In genomic region chr5:157025093-157025698, GRCh38 we compare ENCODE assay signal across 10 cellular contexts.
A peak's percentile ranks its signal among the peaks of the same experiment; 100 is the strongest.
DNase-seq lines count a peak whose midpoint lies in the region; ATAC-seq and TF ChIP-seq lines count a peak whose summit lies in the region.
"Had no signal": no experiment of that assay in that cellular context is flagged by ENCODE, and none has a peak within 500 bp of the region (broad histone marks: within the 10 kb centered on the region; RNA-seq: fewer than 3 reads in every experiment).

No MANE protein-coding gene starts in this region.

- ATAC-seq in GM19463 (IDR thresholded peaks at IDR 0.05; ENCODE audit: unreplicated experiment) (peak; percentile 56), SK-N-SH treated with all-trans-retinoic acid at 6 μM for 48 hours (no peak)

- peaks cover 66% of the 10 kb centered on the region for H3K4me1 Mint-ChIP-seq in activated naive CD8-positive, alpha-beta T cell (ENCODE audit: low read depth)

- H3K27me3 ChIP-seq in brain microvascular endothelial cell (replicated peaks): no peaks in the 10 kb centered on the region

- no peaks in the 10 kb centered on the region for H3K27me3 Mint-ChIP-seq in activated naive CD8-positive, alpha-beta T cell

- no peak for TF ChIP-seq CTCF in brain microvascular endothelial cell (IDR thresholded peaks at IDR 0.05; ENCODE audit: low read depth, low read length, missing control alignments)

- H3K27ac Mint-ChIP-seq in activated naive CD8-positive, alpha-beta T cell: peak overlapping the region; percentile 73
- H3K27ac Mint-ChIP-seq: brain had no signal

- in situ Hi-C loops in brain microvascular endothelial cell (cut with HindIII; ENCODE audit: low pct_ligation_motif_present, low sequenced_read_pairs): no loop called here

- no peaks in the 10 kb centered on the region for H3K36me3 Mint-ChIP-seq in activated naive CD8-positive, alpha-beta T cell
- H3K36me3 Mint-ChIP-seq: brain had no signal

- H3K4me3 ChIP-seq in brain microvascular endothelial cell (ENCODE audit: low read depth, low read length): no peak overlapping the region
- H3K4me3 ChIP-seq: skin epidermis had no signal

- peak overlapping the region; percentile 12 for H3K4me3 Mint-ChIP-seq in activated naive CD8-positive, alpha-beta T cell
- H3K4me3 Mint-ChIP-seq: brain had no signal

- no peaks in the 10 kb centered on the region for H3K9me3 Mint-ChIP-seq in activated naive CD8-positive, alpha-beta T cell (ENCODE audit: low read depth)

- no peak overlapping the region for H3K27ac ChIP-seq in brain microvascular endothelial cell

- no peaks in the 10 kb centered on the region for H3K36me3 ChIP-seq in brain microvascular endothelial cell (replicated peaks)

- DNase-seq in T-helper 9 cell (peak; percentile 1), cortex of kidney (lab: John Stamatoyannopoulos, UW) (no peak), brain microvascular endothelial cell (no peak), pons (ENCODE audit: low spot score) (no peak)
- DNase-seq in stimulated activated CD8-positive, alpha-beta memory T cell treated with anti-CD3 and anti-CD28 coated beads, Interleukin-2, amount 100 ng/mL, for 1 hour (ENCODE audit: low read depth in 2 of 2): peak; percentile 28 to 29

TF ChIP-seq in SK-N-SH treated with all-trans-retinoic acid at 6 μM for 48 hours, 23 proteins besides CTCF, POLR2A, EP300 and RAD21:
- TF ChIP-seq ZNF565 (CRISPR knock-in tag; conservative IDR thresholded peaks at IDR 0.05; ENCODE audit: low read depth): no peak
- no peak for TF ChIP-seq CREB5 (CRISPR knock-in tag; IDR thresholded peaks at IDR 0.05; ENCODE audit: low read depth)
- no peak for TF ChIP-seq ZFP30 (CRISPR knock-in tag; IDR thresholded peaks at IDR 0.05)
- no peak for TF ChIP-seq PPARA (CRISPR knock-in tag; IDR thresholded peaks at IDR 0.05; ENCODE audit: borderline replicate concordance)
- no peak for TF ChIP-seq CSRNP3 (CRISPR knock-in tag; IDR thresholded peaks at IDR 0.05)
- TF ChIP-seq ZC3H10 (CRISPR knock-in tag; IDR thresholded peaks at IDR 0.05): no peak
- no peak for TF ChIP-seq CSDC2 (CRISPR knock-in tag; IDR thresholded peaks at IDR 0.05)
- TF ChIP-seq ZNF70 (CRISPR knock-in tag; IDR thresholded peaks at IDR 0.05): no peak
- no peak for TF ChIP-seq BACH2 (CRISPR knock-in tag; IDR thresholded peaks at IDR 0.05; ENCODE audit: borderline replicate concordance)
- no peak for TF ChIP-seq TSHZ2 (CRISPR knock-in tag; IDR thresholded peaks at IDR 0.05)
- no peak for TF ChIP-seq SNAI2 (CRISPR knock-in tag; IDR thresholded peaks at IDR 0.05)
- no peak for TF ChIP-seq PATZ1 (CRISPR knock-in tag; IDR thresholded peaks at IDR 0.05; ENCODE audit: borderline replicate concordance)
- TF ChIP-seq RARB (CRISPR knock-in tag; IDR thresholded peaks at IDR 0.05): no peak
- no peak for TF ChIP-seq OSR1 (CRISPR knock-in tag; IDR thresholded peaks at IDR 0.05)
- TF ChIP-seq TOX (CRISPR knock-in tag; IDR thresholded peaks at IDR 0.05; ENCODE audit: borderline replicate concordance): no peak
- TF ChIP-seq POU6F1 (CRISPR knock-in tag; IDR thresholded peaks at IDR 0.05; ENCODE audit: borderline replicate concordance, low read depth): no peak
- no peak for TF ChIP-seq TCF4 (CRISPR knock-in tag; IDR thresholded peaks at IDR 0.05; ENCODE audit: borderline replicate concordance)
- TF ChIP-seq ZNF8 (CRISPR knock-in tag; IDR thresholded peaks at IDR 0.05): no peak
- no peak for TF ChIP-seq ARNTL (CRISPR knock-in tag; IDR thresholded peaks at IDR 0.05; ENCODE audit: borderline replicate concordance, low read depth)
- no peak for TF ChIP-seq ESRRG (CRISPR knock-in tag; IDR thresholded peaks at IDR 0.05)
TF ChIP-seq in SK-N-SH treated with all-trans-retinoic acid at 6 μM for 48 hours: peak in this region for 0.

Comparison
In these comparisons a context has a peak if more than half of its experiments do, and no peak if none do; other contexts are left out.
1. DNase-seq: peak in T-helper 9 cell (single experiment) and stimulated activated CD8-positive, alpha-beta memory T cell treated with anti-CD3 and anti-CD28 coated beads, Interleukin-2, amount 100 ng/mL, for 1 hour (2 of 2); none in cortex of kidney (single experiment), brain microvascular endothelial cell (single experiment) and pons (single experiment).